In genomic region chr18:48896875-48897511, GRCh38 we compare ENCODE assay signal across 8 cellular contexts. TPM values are rescaled to one million over a fixed set of nuclear protein-coding genes. Genes with fewer than 3 reads are reported as not detected.
DNase-seq lines count a peak whose midpoint lies in the region; ATAC-seq lines count a peak whose summit lies in the region.

No MANE protein-coding gene starts in this region.

- H3K27me3 Mint-ChIP-seq in effector memory CD8-positive, alpha-beta T cell, result no peaks in the 10 kb centered on the region
- peaks cover 0 to 14% (median 12%) of the 10 kb centered on the region in 3 donors for H3K27me3 Mint-ChIP-seq in naive B cell

- DNase-seq in ELF-1 (ENCODE audit: low read depth, low spot score) (peak; percentile 91), OCI-M1 (lab: John Stamatoyannopoulos, UW) (peak; percentile 98), naive B cell (peak; percentile 49), dermis blood vessel endothelial cell (no peak), DMS53 (lab: John Stamatoyannopoulos, UW) (no peak)
- no peak for DNase-seq in effector memory CD8-positive, alpha-beta T cell

- H3K27ac Mint-ChIP-seq in effector memory CD8-positive, alpha-beta T cell, result peak overlapping the region in 1 of 2 donors; percentile 57
- H3K27ac Mint-ChIP-seq in naive B cell, result peak overlapping the region in 5 of 6 donors; percentile 20 to 95 (median 82)

- no peaks in the 10 kb centered on the region for H3K9me3 Mint-ChIP-seq in effector memory CD8-positive, alpha-beta T cell
- H3K9me3 Mint-ChIP-seq in naive B cell, result peaks cover 0 to 4% (median 0%) of the 10 kb centered on the region in 7 donors

- H3K36me3 Mint-ChIP-seq in effector memory CD8-positive, alpha-beta T cell (ENCODE audit: insufficient read depth), result peaks cover 2% of the 10 kb centered on the region
- H3K36me3 Mint-ChIP-seq in naive B cell, result peaks cover 0 to 7% of the 10 kb centered on the region in 2 donors

- peaks cover 9 to 15% of the 10 kb centered on the region in 2 donors for H3K4me1 Mint-ChIP-seq in effector memory CD8-positive, alpha-beta T cell (ENCODE audit: low read depth in 2 of 2)
- H3K4me1 Mint-ChIP-seq in naive B cell, result peaks cover 15 to 26% (median 16%) of the 10 kb centered on the region in 3 donors

- ATAC-seq in GM21825 (IDR thresholded peaks at IDR 0.05; ENCODE audit: unreplicated experiment), result peak; percentile 64
- ATAC-seq in effector memory CD8-positive, alpha-beta T cell (replicated peaks), result peak; percentile 75
- ATAC-seq in naive B cell (ENCODE audit: low read depth in 2 of 2), result peak; percentile 92 to 95
- ATAC-seq in GM18519 (IDR thresholded peaks at IDR 0.05; ENCODE audit: low FRiP score, unreplicated experiment), result no peak

- no peak overlapping the region for H3K4me3 Mint-ChIP-seq in effector memory CD8-positive, alpha-beta T cell
- peak overlapping the region in 2 of 8 donors; percentile 5 to 20 for H3K4me3 Mint-ChIP-seq in naive B cell

RNA-seq across cellular contexts. Expression of gene SMAD7, which starts 53.8 kb away (rescaled TPM):
- 1 to 10 TPM in 5 of 6 donors, under 1 TPM in 1; 0.47 to 3.7 (median 1.6) TPM for polyA plus RNA-seq in naive B cell (ENCODE audit: low read depth in 6 of 6)
- total RNA-seq in dermis blood vessel endothelial cell, result 6.2 and 9.0 TPM in 2 replicates

Comparison
In these comparisons a context has a peak if more than half of its experiments do, and no peak if none do; other contexts are left out.
1. DNase-seq: peak in ELF-1 (single experiment), OCI-M1 (single experiment) and naive B cell (single experiment); none in effector memory CD8-positive, alpha-beta T cell (0 of 3), dermis blood vessel endothelial cell (single experiment) and DMS53 (single experiment).